1 cellular context compared by ENCODE assay signal in the genomic region with DNA sequence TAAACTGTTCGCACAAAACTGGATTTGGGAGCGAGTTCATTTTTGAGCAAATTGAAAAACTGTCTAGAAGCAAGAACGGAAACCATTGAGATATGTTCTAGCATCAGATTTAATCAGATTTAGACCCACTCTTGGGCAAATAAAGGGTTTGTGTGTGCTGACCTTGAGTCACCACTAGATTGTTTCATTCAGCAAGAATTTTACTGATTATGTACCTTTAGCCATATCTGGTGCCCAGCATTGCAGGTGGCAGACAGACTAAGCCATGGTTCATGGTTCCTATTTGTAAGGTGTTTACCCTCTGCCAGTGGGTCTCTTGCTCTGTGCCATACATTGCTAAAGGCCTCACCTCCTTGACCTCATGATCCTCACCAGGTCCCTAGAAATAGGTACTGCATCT.
TF ChIP-seq lines count a peak whose summit lies in the region.

No MANE protein-coding gene starts in this region.

TF ChIP-seq in H1, 55 proteins besides CTCF, POLR2A, EP300 and RAD21:
- no peak for TF ChIP-seq CHD2 (IDR thresholded peaks at IDR 0.05; ENCODE audit: low read length)
- no peak for TF ChIP-seq NRF1 (IDR thresholded peaks at IDR 0.05; ENCODE audit: low read depth, low read length)
- TF ChIP-seq NANOG (IDR thresholded peaks at IDR 0.05; ENCODE audit: insufficient read depth, low read depth, low read length, poor library complexity, severe bottlenecking), result no peak
- no peak for TF ChIP-seq KDM5A (IDR thresholded peaks at IDR 0.05; ENCODE audit: low read length)
- TF ChIP-seq GTF2F1 (IDR thresholded peaks at IDR 0.05; ENCODE audit: borderline replicate concordance, low read depth, low read length), result no peak
- TF ChIP-seq BRCA1 (IDR thresholded peaks at IDR 0.05; ENCODE audit: low read depth, low read length), result no peak
- no peak for TF ChIP-seq SIN3A (conservative IDR thresholded peaks at IDR 0.05 in 1 of 2, IDR thresholded peaks at IDR 0.05 in 1 of 2; ENCODE audit: low read depth in 1 of 2, low read length in 2 of 2)
- TF ChIP-seq, protein P1, sequence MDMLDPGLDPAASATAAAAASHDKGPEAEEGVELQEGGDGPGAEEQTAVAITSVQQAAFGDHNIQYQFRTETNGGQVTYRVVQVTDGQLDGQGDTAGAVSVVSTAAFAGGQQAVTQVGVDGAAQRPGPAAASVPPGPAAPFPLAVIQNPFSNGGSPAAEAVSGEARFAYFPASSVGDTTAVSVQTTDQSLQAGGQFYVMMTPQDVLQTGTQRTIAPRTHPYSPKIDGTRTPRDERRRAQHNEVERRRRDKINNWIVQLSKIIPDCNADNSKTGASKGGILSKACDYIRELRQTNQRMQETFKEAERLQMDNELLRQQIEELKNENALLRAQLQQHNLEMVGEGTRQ (IDR thresholded peaks at IDR 0.05; ENCODE audit: low read length), result no peak
- TF ChIP-seq CEBPB (IDR thresholded peaks at IDR 0.05; ENCODE audit: low read depth, low read length), result no peak
- TF ChIP-seq SP2 (IDR thresholded peaks at IDR 0.05; ENCODE audit: low read length), result no peak
- TF ChIP-seq POLR2AphosphoS5 (IDR thresholded peaks at IDR 0.05; ENCODE audit: low read depth, low read length), result no peak
- TF ChIP-seq KDM1A (IDR thresholded peaks at IDR 0.05; ENCODE audit: borderline replicate concordance, low read length), result no peak
- TF ChIP-seq, protein P2, sequence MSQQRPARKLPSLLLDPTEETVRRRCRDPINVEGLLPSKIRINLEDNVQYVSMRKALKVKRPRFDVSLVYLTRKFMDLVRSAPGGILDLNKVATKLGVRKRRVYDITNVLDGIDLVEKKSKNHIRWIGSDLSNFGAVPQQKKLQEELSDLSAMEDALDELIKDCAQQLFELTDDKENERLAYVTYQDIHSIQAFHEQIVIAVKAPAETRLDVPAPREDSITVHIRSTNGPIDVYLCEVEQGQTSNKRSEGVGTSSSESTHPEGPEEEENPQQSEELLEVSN (IDR thresholded peaks at IDR 0.05), result no peak
- TF ChIP-seq SIX5 (IDR thresholded peaks at IDR 0.05; ENCODE audit: low read depth, low read length), result no peak
- TF ChIP-seq SIRT6 (IDR thresholded peaks at IDR 0.05; ENCODE audit: low read length), result no peak
- no peak for TF ChIP-seq RBBP5 (IDR thresholded peaks at IDR 0.05; ENCODE audit: borderline replicate concordance, low read depth, low read length)
- no peak for TF ChIP-seq SAP30 (IDR thresholded peaks at IDR 0.05; ENCODE audit: insufficient read depth, insufficient replicate concordance, low read length)
- TF ChIP-seq SP1 (IDR thresholded peaks at IDR 0.05; ENCODE audit: low read depth, low read length), result no peak
- TF ChIP-seq HDAC2 (IDR thresholded peaks at IDR 0.05; ENCODE audit: borderline replicate concordance in 1 of 2, low read depth in 2 of 2, low read length in 2 of 2), result no peak
